ENCODE assay signal across 9 cellular contexts in genomic region chr4:147736458-147736857, GRCh38. TPM values are rescaled to one million over a fixed set of nuclear protein-coding genes. Genes with fewer than 3 reads are reported as not detected.
A peak's percentile ranks its signal among the peaks of the same experiment; 100 is the strongest.
DNase-seq lines count a peak whose midpoint lies in the region; ATAC-seq, FAIRE-seq and TF ChIP-seq lines count a peak whose summit lies in the region.
"Had no signal": no experiment of that assay in that cellular context is flagged by ENCODE, and none has a peak within 500 bp of the region (broad histone marks: within the 10 kb centered on the region; RNA-seq: fewer than 3 reads in every experiment).

No MANE protein-coding gene starts in this region.

- no peak for FAIRE-seq in bronchial epithelial cell (lab: Jason Lieb, UNC)

- peak overlapping the region; percentile 90 for H3K4ac ChIP-seq in IMR-90 (ENCODE audit: low read depth, low read length)

- H4K5ac ChIP-seq in IMR-90 (ENCODE audit: low read depth, low read length), result 0 out of 2 replicates have a peak overlapping the region, but pooled peaks have one; percentile 19

- DNase-seq in AG04449 (ENCODE audit: low read depth, low spot score), result peak; percentile 56
- peak; percentile 79 for DNase-seq in IMR-90
- peak; percentile 75 for DNase-seq in bronchial epithelial cell (ENCODE audit: low read depth)
- DNase-seq in lung microvascular endothelial cell (ENCODE audit: low read depth in 2 of 2), result peak; percentile 30 to 79
- DNase-seq in NCI-H524 treated with DMSO at 0.1 percent for 48 hours (lab: John Stamatoyannopoulos, UW), result no peak
- no peak for DNase-seq in Peyer's patch
- no peak for DNase-seq in NCI-H524 (lab: John Stamatoyannopoulos, UW)
- DNase-seq: CD4-positive, alpha-beta memory T cell had no signal

- no peak for ATAC-seq in IMR-90 (ENCODE audit: low read depth)
- no peak for ATAC-seq in HG03571 (IDR thresholded peaks at IDR 0.05; ENCODE audit: unreplicated experiment)

- H2AK5ac ChIP-seq in IMR-90 (ENCODE audit: low read depth, low read length), result peak overlapping the region; percentile 76

- POLR2A ChIA-PET in AG04449 (lab: Yijun Ruan, JAX) (no interaction called here), IMR-90 (lab: Charles Lee; ENCODE audit: unreplicated experiment) (no interaction called here)

- H3K4me3 ChIP-seq in AG04449 (ENCODE audit: low read depth, low read length) (no peak overlapping the region), IMR-90 (ENCODE audit: insufficient read depth, low read depth, low read length) (no peak overlapping the region), bronchial epithelial cell (ENCODE audit: low read depth, low read length) (no peak overlapping the region), Peyer's patch (no peak overlapping the region)

- H2AFZ ChIP-seq in IMR-90 (replicated peaks; ENCODE audit: low read length, poor library complexity), result no peak overlapping the region

- H3K79me1 ChIP-seq in IMR-90 (ENCODE audit: low read depth in 1 of 2, low read length in 2 of 2), result peaks cover 23 to 66% of the 10 kb centered on the region in 2 experiments; a peak in 3 of 4 replicates

- peak overlapping the region; percentile 85 for H2BK5ac ChIP-seq in IMR-90 (ENCODE audit: low read depth, low read length, poor library complexity, severe bottlenecking)

- H3K9me1 ChIP-seq in IMR-90 (ENCODE audit: insufficient read depth, low read length), result peaks cover 10% of the 10 kb centered on the region

- peak overlapping the region; percentile 88 for H2BK120ac ChIP-seq in IMR-90 (ENCODE audit: low read depth, low read length)

- TF ChIP-seq RAD21 in IMR-90 (IDR thresholded peaks at IDR 0.05; ENCODE audit: low read length), result no peak

- H4K8ac ChIP-seq in IMR-90 (ENCODE audit: low read depth in 2 of 2, low read length in 2 of 2), result peak overlapping the region in 1 of 2 experiments; percentile 62; a peak in 1 of 4 replicates

- H2AK9ac ChIP-seq in IMR-90 (replicated peaks; ENCODE audit: low read depth, low read length, poor library complexity), result no peak overlapping the region

- peaks cover 28% of the 10 kb centered on the region for H4K20me1 ChIP-seq in IMR-90 (ENCODE audit: insufficient read depth, low read length)

- H3K14ac ChIP-seq in IMR-90 (replicated peaks; ENCODE audit: low read depth, low read length), result peak overlapping the region; percentile 62

- intact Hi-C loops in IMR-90 (cut with micrococcal nuclease), result no loop called here

- H3K4me2 ChIP-seq in IMR-90 (ENCODE audit: low read depth, low read length), result peak overlapping the region; percentile 61; the same call in 1 of the 2 replicates

- H3K4me1 ChIP-seq in IMR-90 (ENCODE audit: control insufficient read depth, insufficient read depth, low read length), result peaks cover 17% of the 10 kb centered on the region
- H3K4me1 ChIP-seq in Peyer's patch, result peaks cover 0 to 8% (median 5%) of the 10 kb centered on the region in 4 donors

- TF ChIP-seq POLR2A in IMR-90 (IDR thresholded peaks at IDR 0.05; ENCODE audit: low read depth, low read length) (no peak), Peyer's patch (IDR thresholded peaks at IDR 0.05) (no peak)

- peak overlapping the region; percentile 94; the same call in 2 of the 3 replicates for H2BK15ac ChIP-seq in IMR-90 (ENCODE audit: low read depth, low read length)

- H3K18ac ChIP-seq in IMR-90 (ENCODE audit: low read depth, low read length), result peak overlapping the region; percentile 53; the same call in 1 of the 2 replicates

- CTCF ChIA-PET in AG04449 (lab: Yijun Ruan, JAX), result no interaction called here
- CTCF ChIA-PET in IMR-90 (lab: Yijun Ruan, JAX), result no interaction called here

- H3K36me3 ChIP-seq in IMR-90 (ENCODE audit: control insufficient read depth, insufficient read depth, low read length), result no peaks in the 10 kb centered on the region
- H3K36me3 ChIP-seq in bronchial epithelial cell (ENCODE audit: control insufficient read depth, insufficient read depth, low read length), result no peaks in the 10 kb centered on the region
- H3K36me3 ChIP-seq in Peyer's patch, result no peaks in the 10 kb centered on the region

- no peak for TF ChIP-seq CTCF in AG04449 (IDR thresholded peaks at IDR 0.05; ENCODE audit: insufficient read depth, low read length, missing control alignments)
- TF ChIP-seq CTCF in IMR-90 (conservative IDR thresholded peaks at IDR 0.05; ENCODE audit: low read depth, low read length), result no peak
- TF ChIP-seq CTCF in bronchial epithelial cell (IDR thresholded peaks at IDR 0.05; ENCODE audit: insufficient read depth, low read length, severe bottlenecking), result no peak
- TF ChIP-seq CTCF in Peyer's patch (IDR thresholded peaks at IDR 0.05), result no peak

- H3K9ac ChIP-seq in IMR-90 (ENCODE audit: low read depth, low read length), result no peak overlapping the region

- H3K27me3 ChIP-seq in IMR-90 (ENCODE audit: control insufficient read depth, insufficient read depth, low read length) (no peaks in the 10 kb centered on the region), bronchial epithelial cell (ENCODE audit: control insufficient read depth, insufficient read depth, low read length) (no peaks in the 10 kb centered on the region), Peyer's patch (no peaks in the 10 kb centered on the region)

- BruUV-seq in IMR-90 (replicated peaks; lab: Mats Ljungman, UMichigan), result no TSS peak

- peak overlapping the region; percentile 78; the same call in 1 of the 2 replicates for H4K91ac ChIP-seq in IMR-90 (ENCODE audit: insufficient read depth, low read depth, low read length)

- H3K9me3 ChIP-seq in IMR-90 (ENCODE audit: control insufficient read depth, insufficient read depth, low read length) (no peaks in the 10 kb centered on the region), Peyer's patch (no peaks in the 10 kb centered on the region)

- H3K56ac ChIP-seq in IMR-90 (ENCODE audit: extremely low read depth, insufficient read depth, low read length), result no peak overlapping the region; the same call in 1 of the 2 replicates

- dilution Hi-C loops in IMR-90 (cut with HindIII; ENCODE audit: low sequenced_read_pairs, unreplicated experiment), result no loop called here

- H3K23ac ChIP-seq in IMR-90 (ENCODE audit: low read depth, low read length), result peak overlapping the region; percentile 69; the same call in 1 of the 2 replicates

- peak overlapping the region; percentile 88 for H2BK20ac ChIP-seq in IMR-90 (ENCODE audit: low read depth, low read length)

- in situ Hi-C loops in IMR-90 (cut with MboI; ENCODE audit: low sequenced_read_pairs), result no loop called here

- WGBS in IMR-90 (ENCODE audit: extremely low coverage in 2 of 2, insufficient read length in 1 of 2), 2 experiments, result 50% methylated on average over 2 of the region's 3 CpGs; no CpG with 5 or more reads in 1 of the 2 experiments

- H3K27ac ChIP-seq in IMR-90 (ENCODE audit: insufficient read depth, low read length), result peak overlapping the region; percentile 2; the same call in 1 of the 2 replicates
- H3K27ac ChIP-seq in Peyer's patch, result peak overlapping the region in 1 of 4 donors; percentile 1

TF ChIP-seq in IMR-90, 13 proteins besides CTCF, POLR2A, EP300 and RAD21:
- TF ChIP-seq MAFK (IDR thresholded peaks at IDR 0.05; ENCODE audit: low read depth, low read length) (peak; percentile 41; the same call in 1 of the 2 replicates), NFE2L2 (IDR thresholded peaks at IDR 0.05; ENCODE audit: low read depth, low read length) (no peak), FOS (IDR thresholded peaks at IDR 0.05; ENCODE audit: low read depth, low read length) (0 out of 2 replicates have a peak, but pooled peaks have one; percentile 48)
TF ChIP-seq in IMR-90: peak in this region for 2.

RNA-seq across cellular contexts. Expression of gene ARHGAP10, which starts 4.6 kb away (rescaled TPM):
- total RNA-seq in IMR-90 (2012; rRNA removed) (29.4 and 42.8 TPM in 2 replicates), bronchial epithelial cell (8.4 and 11.3 TPM in 2 replicates), lung microvascular endothelial cell (4.8 and 8.9 TPM in 2 replicates), Peyer's patch (10 to 100 TPM in 3 of 4 donors, 1 to 10 TPM in 1; 7.0 to 52.8 (median 19.9) TPM)
- 27.1 and 29.0 TPM in 2 replicates for polyA plus RNA-seq in IMR-90 (2012; rRNA removed)
- 24.2 and 25.1 TPM in 2 replicates for polyA plus RNA-seq in IMR-90 (2012; cell fraction: cytosol; rRNA removed)
- polyA plus RNA-seq in IMR-90 (2012; cell fraction: nucleus; rRNA removed; ENCODE audit: low replicate concordance), result 25.9 and 37.1 TPM in 2 replicates

RNA-seq across cellular contexts. Expression of gene PRMT9, which starts 52.5 kb away (rescaled TPM):
- total RNA-seq in IMR-90 (2012; rRNA removed) (14.2 and 15.6 TPM in 2 replicates), bronchial epithelial cell (7.1 and 9.1 TPM in 2 replicates), lung microvascular endothelial cell (7.1 and 7.4 TPM in 2 replicates), Peyer's patch (1 to 10 TPM; 5.4 to 9.9 (median 7.8) TPM)
- 3.4 and 5.0 TPM in 2 replicates for polyA plus RNA-seq in IMR-90 (2012; rRNA removed)
- 1.2 and 1.3 TPM in 2 replicates for polyA plus RNA-seq in IMR-90 (2012; cell fraction: cytosol; rRNA removed)
- 2.6 and 17.2 TPM in 2 replicates for polyA plus RNA-seq in IMR-90 (2012; cell fraction: nucleus; rRNA removed; ENCODE audit: low replicate concordance)

Comparison
In these comparisons a context has a peak if more than half of its experiments do, and no peak if none do; other contexts are left out.
1. DNase-seq: peak in AG04449 (single experiment), IMR-90 (single experiment), bronchial epithelial cell (single experiment) and lung microvascular endothelial cell (2 of 2); none in NCI-H524 treated with DMSO at 0.1 percent for 48 hours (single experiment), Peyer's patch (0 of 3) and NCI-H524 (0 of 2).